17 cellular contexts compared by ENCODE assay signal in the genomic region with DNA sequence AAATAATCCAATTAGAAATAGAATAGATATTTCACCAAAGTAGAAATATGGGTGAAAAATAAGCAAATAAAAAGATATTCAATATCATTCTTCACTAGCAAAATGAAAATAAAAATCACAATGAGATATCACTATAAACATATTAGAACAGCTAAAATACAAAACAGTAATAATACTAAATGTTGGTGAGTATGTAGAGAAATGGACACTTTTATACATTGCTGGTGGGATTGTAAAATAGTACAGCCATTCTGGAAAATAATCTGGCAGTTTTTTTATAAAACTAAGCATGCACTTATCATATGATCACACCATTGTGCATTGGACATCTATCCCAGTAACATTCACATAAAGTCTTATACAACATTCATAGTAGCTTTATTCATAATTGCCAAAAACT.
A peak's percentile ranks its signal among the peaks of the same experiment; 100 is the strongest.
DNase-seq lines count a peak whose midpoint lies in the region; ATAC-seq, FAIRE-seq and TF ChIP-seq lines count a peak whose summit lies in the region.
"Had no signal": no experiment of that assay in that cellular context is flagged by ENCODE, and none has a peak within 500 bp of the region (broad histone marks: within the 10 kb centered on the region; RNA-seq: fewer than 3 reads in every experiment).

No MANE protein-coding gene starts in this region.

- no peaks in the 10 kb centered on the region for H3K9me3 Mint-ChIP-seq in activated T-cell treated with anti-CD3 and anti-CD28 coated beads, Interleukin-2, amount 50 U/mL, for 24 hours
- H3K9me3 Mint-ChIP-seq in CD4-positive, alpha-beta memory T cell = no peaks in the 10 kb centered on the region
- H3K9me3 Mint-ChIP-seq in activated CD4-positive, alpha-beta memory T cell treated with anti-CD3 and anti-CD28 coated beads, Interleukin-2, amount 10 ng/mL, durations not matched to agents 7 days and 5 days = no peaks in the 10 kb centered on the region

- no TSS peak for BruUV-seq in K562 (replicated peaks; lab: Mats Ljungman, UMichigan)

- in situ Hi-C loops in K562 (cut with MboI) = no loop called here

- no peak overlapping the region for H3K27ac ChIP-seq in CD4-positive, alpha-beta memory T cell (ENCODE audit: low read depth, low read length)
- H3K27ac ChIP-seq in K562 (ENCODE audit: extremely low read depth, low read depth, low read length) (no peak overlapping the region), psoas muscle (no peak overlapping the region)
- H3K27ac ChIP-seq: C4-2B, GM23248, HL-60 had no signal

- H3K36me3 Mint-ChIP-seq in activated T-cell treated with anti-CD3 and anti-CD28 coated beads, Interleukin-2, amount 50 U/mL, for 24 hours (ENCODE audit: low read depth) = peaks cover 6% of the 10 kb centered on the region
- H3K36me3 Mint-ChIP-seq in CD4-positive, alpha-beta memory T cell = peaks cover 0 to 4% of the 10 kb centered on the region in 2 donors
- peaks cover 4% of the 10 kb centered on the region for H3K36me3 Mint-ChIP-seq in activated CD4-positive, alpha-beta memory T cell treated with anti-CD3 and anti-CD28 coated beads, Interleukin-2, amount 10 ng/mL, durations not matched to agents 7 days and 5 days (ENCODE audit: low read depth)

- no peak for ATAC-seq in K562
- ATAC-seq in psoas muscle = no peak
- ATAC-seq in GM21528 (IDR thresholded peaks at IDR 0.05; ENCODE audit: low FRiP score, unreplicated experiment) = no peak
- ATAC-seq: HCT116 had no signal

- H3K9me1 ChIP-seq in K562 (ENCODE audit: control insufficient read depth, insufficient read depth, low read length) = no peaks in the 10 kb centered on the region

- H4K20me1 ChIP-seq in K562 (replicated peaks; ENCODE audit: control insufficient read depth, insufficient read depth, low read length) = no peaks in the 10 kb centered on the region

- no peak for TF ChIP-seq CTCF in K562 (IDR thresholded peaks at IDR 0.05 in 2 of 3, conservative IDR thresholded peaks at IDR 0.05 in 1 of 3; ENCODE audit: insufficient read depth in 2 of 3, low read depth in 1 of 3, low read length in 3 of 3)
- TF ChIP-seq CTCF in psoas muscle (IDR thresholded peaks at IDR 0.05) = no peak

- POLR2A ChIA-PET in CD4-positive, alpha-beta memory T cell (lab: Charles Lee; ENCODE audit: partially characterized antibody) = interaction anchor here (1.5 to 1.8 kb wide), 3 partner anchors 16 to 576 kb away, joined by 5 to 6 read pairs (median 5); no protein-coding TSS in a partner anchor
- POLR2A ChIA-PET in activated CD4-positive, alpha-beta memory T cell treated with anti-CD3 and anti-CD28 coated beads, Interleukin-2, amount 10 ng/mL, durations not matched to agents 7 days and 5 days (lab: Charles Lee) = interaction anchor here (0.9 to 4.0 kb wide), 4 partner anchors 10 to 576 kb away, joined by 3 to 16 read pairs (median 4); no protein-coding TSS in a partner anchor
- POLR2A ChIA-PET in K562 (lab: Yijun Ruan, JAX) = no interaction called here

- CTCF ChIA-PET in CD4-positive, alpha-beta memory T cell (lab: Charles Lee; ENCODE audit: partially characterized antibody) = interaction anchor here (1.4 to 5.3 kb wide), 3 partner anchors 15 to 576 kb away, joined by 3 to 46 read pairs (median 4); no protein-coding TSS in a partner anchor
- CTCF ChIA-PET in activated CD4-positive, alpha-beta memory T cell treated with anti-CD3 and anti-CD28 coated beads, Interleukin-2, amount 10 ng/mL, durations not matched to agents 7 days and 5 days (lab: Charles Lee) = interaction anchor here (1.4 to 11.6 kb wide), 3 partner anchors 12 to 142 kb away, joined by 3 to 106 read pairs (median 4); no protein-coding TSS in a partner anchor
- CTCF ChIA-PET in K562 (lab: Yijun Ruan, JAX; ENCODE audit: low intra/inter-chr PET ratio) = interaction anchor here (0.6 kb wide), 1 partner anchor 22 kb away, joined by 4 read pairs; no protein-coding TSS in a partner anchor

- H3K4me2 ChIP-seq in K562 (ENCODE audit: insufficient read depth, low read length) = no peak overlapping the region

- no peak for TF ChIP-seq RAD21 in K562 (CRISPR knock-in tag; conservative IDR thresholded peaks at IDR 0.05 in 1 of 2, IDR thresholded peaks at IDR 0.05 in 1 of 2)

- H3K27me3 ChIP-seq in CD4-positive, alpha-beta memory T cell (ENCODE audit: insufficient read depth, low read length) = no peaks in the 10 kb centered on the region
- no peaks in the 10 kb centered on the region for H3K27me3 ChIP-seq in K562 (ENCODE audit: control insufficient read depth in 2 of 2, insufficient read depth in 2 of 2, low read length in 2 of 2)
- peaks cover 0 to 5% (median 0%) of the 10 kb centered on the region in 3 donors for H3K27me3 ChIP-seq in psoas muscle (ENCODE audit: insufficient read depth in 3 of 3, low read length in 2 of 3)
- H3K27me3 ChIP-seq: BE2C had no signal

- no peak for FAIRE-seq in K562 (lab: Jason Lieb, UNC)
- FAIRE-seq: A549, H54 had no signal

- no peak overlapping the region for H3K4me3 Mint-ChIP-seq in activated T-cell treated with anti-CD3 and anti-CD28 coated beads, Interleukin-2, amount 50 U/mL, for 24 hours
- H3K4me3 Mint-ChIP-seq in CD4-positive, alpha-beta memory T cell = peak overlapping the region in 1 of 8 donors; percentile 50
- H3K4me3 Mint-ChIP-seq in activated CD4-positive, alpha-beta memory T cell treated with anti-CD3 and anti-CD28 coated beads, Interleukin-2, amount 10 ng/mL, durations not matched to agents 7 days and 5 days = no peak overlapping the region

- no peak for DNase-seq in activated T-cell treated with anti-CD3 and anti-CD28 coated beads, Interleukin-2, amount 50 U/mL, for 24 hours
- no peak for DNase-seq in activated T-cell treated with anti-CD3 and anti-CD28 coated beads, Interleukin-2, amount 50 U/mL, for 48 hours
- no peak for DNase-seq in CD4-positive, alpha-beta memory T cell
- DNase-seq in activated CD4-positive, alpha-beta memory T cell treated with anti-CD3 and anti-CD28 coated beads, Interleukin-2, amount 10 ng/mL, durations not matched to agents 7 days and 5 days = no peak
- DNase-seq in K562 (ENCODE audit: extremely low read depth in 1 of 4, low spot score in 3 of 4) (no peak), kidney tubule cell (ENCODE audit: low spot score) (no peak), psoas muscle (no peak)
- DNase-seq: BE2C, DMS53, GF-D8, GM23248 had no signal

- no peaks in the 10 kb centered on the region for H3K36me3 ChIP-seq in CD4-positive, alpha-beta memory T cell (ENCODE audit: insufficient read depth, low read length)
- H3K36me3 ChIP-seq in K562 (ENCODE audit: control insufficient read depth, insufficient read depth, low read length) = no peaks in the 10 kb centered on the region
- H3K36me3 ChIP-seq in psoas muscle (ENCODE audit: insufficient read depth in 1 of 2, low read depth in 1 of 2) = no peaks in the 10 kb centered on the region
- H3K36me3 ChIP-seq: BE2C had no signal

- H3K27ac Mint-ChIP-seq in activated T-cell treated with anti-CD3 and anti-CD28 coated beads, Interleukin-2, amount 50 U/mL, for 24 hours = peak overlapping the region; percentile 59
- peak overlapping the region in 4 of 7 donors; percentile 34 to 91 (median 63) for H3K27ac Mint-ChIP-seq in CD4-positive, alpha-beta memory T cell
- H3K27ac Mint-ChIP-seq in activated CD4-positive, alpha-beta memory T cell treated with anti-CD3 and anti-CD28 coated beads, Interleukin-2, amount 10 ng/mL, durations not matched to agents 7 days and 5 days = peak overlapping the region; percentile 36

- intact Hi-C loops in CD4-positive, alpha-beta memory T cell (cut with micrococcal nuclease) = no loop called here
- intact Hi-C loops in K562 (cut with micrococcal nuclease) (loop anchor here (10.0 kb wide), 1 partner anchor 111 kb away; no protein-coding TSS in a partner anchor), psoas muscle (cut with DNase I) (no loop called here)

- TF ChIP-seq EP300 in K562 (IDR thresholded peaks at IDR 0.05; ENCODE audit: low read length) = no peak

- H3K79me2 ChIP-seq in K562 (ENCODE audit: control insufficient read depth, insufficient read depth, low read length) = no peaks in the 10 kb centered on the region

- H2AFZ ChIP-seq in K562 (ENCODE audit: low read depth, low read length) = no peak overlapping the region
- H2AFZ ChIP-seq: GM23248 had no signal

- H3K4me1 Mint-ChIP-seq in activated T-cell treated with anti-CD3 and anti-CD28 coated beads, Interleukin-2, amount 50 U/mL, for 24 hours (ENCODE audit: low read depth) = peaks cover 43% of the 10 kb centered on the region
- peaks cover 2 to 12% (median 6%) of the 10 kb centered on the region in 4 donors for H3K4me1 Mint-ChIP-seq in CD4-positive, alpha-beta memory T cell
- peaks cover 32% of the 10 kb centered on the region for H3K4me1 Mint-ChIP-seq in activated CD4-positive, alpha-beta memory T cell treated with anti-CD3 and anti-CD28 coated beads, Interleukin-2, amount 10 ng/mL, durations not matched to agents 7 days and 5 days

- H3K27me3 Mint-ChIP-seq in activated T-cell treated with anti-CD3 and anti-CD28 coated beads, Interleukin-2, amount 50 U/mL, for 24 hours = no peaks in the 10 kb centered on the region
- H3K27me3 Mint-ChIP-seq in CD4-positive, alpha-beta memory T cell = peaks cover 0 to 2% of the 10 kb centered on the region in 2 donors
- peaks cover 4% of the 10 kb centered on the region for H3K27me3 Mint-ChIP-seq in activated CD4-positive, alpha-beta memory T cell treated with anti-CD3 and anti-CD28 coated beads, Interleukin-2, amount 10 ng/mL, durations not matched to agents 7 days and 5 days

- H3K4me1 ChIP-seq in CD4-positive, alpha-beta memory T cell (ENCODE audit: insufficient read depth, low read length) = peaks cover 14% of the 10 kb centered on the region
- H3K4me1 ChIP-seq in K562 (replicated peaks in 1 of 2; ENCODE audit: control insufficient read depth in 2 of 2, insufficient read depth in 2 of 2, low read length in 2 of 2) = no peaks in the 10 kb centered on the region
- H3K4me1 ChIP-seq in psoas muscle = no peaks in the 10 kb centered on the region
- H3K4me1 ChIP-seq: BE2C had no signal

- no peak for TF ChIP-seq POLR2A in K562 (conservative IDR thresholded peaks at IDR 0.05)

- no peak overlapping the region for H3K4me3 ChIP-seq in CD4-positive, alpha-beta memory T cell (ENCODE audit: low read length in 2 of 2)
- no peak overlapping the region for H3K4me3 ChIP-seq in K562
- no peak overlapping the region for H3K4me3 ChIP-seq in psoas muscle
- H3K4me3 ChIP-seq: A549, GM23248 had no signal

- H3K9ac ChIP-seq in K562 (ENCODE audit: insufficient read depth in 1 of 2, low read depth in 2 of 2, low read length in 2 of 2) = no peak overlapping the region
- H3K9ac ChIP-seq: GM23248 had no signal

- H3K9me3 ChIP-seq in CD4-positive, alpha-beta memory T cell (ENCODE audit: control insufficient read depth in 1 of 2, low read length in 2 of 2) = no peaks in the 10 kb centered on the region
- H3K9me3 ChIP-seq in K562 (replicated peaks; ENCODE audit: control insufficient read depth, insufficient read depth, low read depth, low read length) (no peaks in the 10 kb centered on the region), psoas muscle (no peaks in the 10 kb centered on the region)
- H3K9me3 ChIP-seq: A549, BE2C had no signal

TF ChIP-seq in K562, 482 proteins besides CTCF, POLR2A, EP300 and RAD21:
- peak; percentile 94 for TF ChIP-seq RBM25 (IDR thresholded peaks at IDR 0.05; ENCODE audit: low read depth, low read length, severe bottlenecking)
- TF ChIP-seq EZH2 (IDR thresholded peaks at IDR 0.05; ENCODE audit: borderline replicate concordance, low read depth, low read length) = no peak
TF ChIP-seq in K562: peak in this region for 1.
